In genomic region chr6:20202699-20203302, GRCh38 we compare ENCODE assay signal across 10 cellular contexts. TPM values are rescaled to one million over a fixed set of nuclear protein-coding genes. Genes with fewer than 3 reads are reported as not detected.
DNase-seq lines count a peak whose midpoint lies in the region; ATAC-seq, FAIRE-seq and TF ChIP-seq lines count a peak whose summit lies in the region.
"Had no signal": no experiment of that assay in that cellular context is flagged by ENCODE, and none has a peak within 500 bp of the region (broad histone marks: within the 10 kb centered on the region; RNA-seq: fewer than 3 reads in every experiment).

No MANE protein-coding gene starts in this region.

- DNase-seq in A549 (ENCODE audit: low read depth in 1 of 2, low spot score in 1 of 2) (peak in 1 of 2 experiments; percentile 36), Calu3 (no peak), T-helper 17 cell (no peak), keratinocyte (ENCODE audit: low read depth, low spot score) (no peak), kidney (no peak), superior temporal gyrus (ENCODE audit: extremely low spot score) (no peak)
- DNase-seq: NCI-H226; stimulated activated naive CD8-positive, alpha-beta T cell treated with anti-CD3 and anti-CD28 coated beads, Interleukin-15, amount 100 ng/mL, for 72 hours had no signal

- no peaks in the 10 kb centered on the region for H4K20me1 ChIP-seq in keratinocyte (ENCODE audit: control insufficient read depth, extremely low read depth, insufficient read depth, low read length)

- TF ChIP-seq POLR2A in A549 (IDR thresholded peaks at IDR 0.05; ENCODE audit: low read length) = no peak

- H3K4me2 ChIP-seq in A549 (peak overlapping the region; percentile 70), keratinocyte (ENCODE audit: control insufficient read depth, extremely low read depth, insufficient read depth, low read depth, low read length) (peak overlapping the region; percentile 67)

- no peaks in the 10 kb centered on the region for H3K9me1 ChIP-seq in keratinocyte (ENCODE audit: control insufficient read depth, extremely low read depth, insufficient read depth, low read length)

- no peak for TF ChIP-seq RAD21 in A549 (conservative IDR thresholded peaks at IDR 0.05 in 1 of 2, IDR thresholded peaks at IDR 0.05 in 1 of 2)

- POLR2A ChIA-PET in A549 (lab: Yijun Ruan, JAX) = interaction anchor here (0.9 kb wide), 1 partner anchor 200 kb away, joined by 3 read pairs; no protein-coding TSS in a partner anchor

- TF ChIP-seq EP300 in A549 (IDR thresholded peaks at IDR 0.05) = no peak

- peaks cover 42% of the 10 kb centered on the region for H3K79me2 ChIP-seq in keratinocyte (ENCODE audit: control insufficient read depth, insufficient read depth, low read length)

- BruUV-seq in Calu3 (replicated peaks; lab: Mats Ljungman, UMichigan) = no TSS peak

- H2AFZ ChIP-seq in keratinocyte (ENCODE audit: control insufficient read depth, low read length) = no peak overlapping the region

- CTCF ChIA-PET in A549 (lab: Yijun Ruan, JAX) = no interaction called here
- CTCF ChIA-PET in Calu3 (lab: Charles Lee) = interaction anchor here (0.7 to 2.6 kb wide), 9 partner anchors 8 to 328 kb away, joined by 3 to 20 read pairs (median 4); partner anchors contain the start of gene MBOAT1

- WGBS in A549 (ENCODE audit: missing lambda C conversion rate) = 41% methylated on average over 3 of the region's 3 CpGs

- H3K4me3 ChIP-seq in A549 = 0 out of 3 replicates have a peak overlapping the region, but pooled peaks have one; percentile 4
- no peak overlapping the region for H3K4me3 ChIP-seq in keratinocyte (ENCODE audit: control insufficient read depth in 2 of 3, extremely low read depth in 1 of 3, insufficient read depth in 2 of 3, low read depth in 1 of 3, low read length in 3 of 3)
- H3K4me3 ChIP-seq in kidney (ENCODE audit: low read length in 2 of 2) = no peak overlapping the region

- H3K4me1 ChIP-seq in A549 (peaks cover 39% of the 10 kb centered on the region), keratinocyte (ENCODE audit: control insufficient read depth, extremely low read depth, insufficient read depth, low read length) (peaks cover 31% of the 10 kb centered on the region), kidney (ENCODE audit: control insufficient read depth in 1 of 2, insufficient read depth in 1 of 2, low read depth in 1 of 2, low read length in 2 of 2) (peaks cover 8 to 14% of the 10 kb centered on the region in 2 donors)

- H3K9me3 Mint-ChIP-seq in Calu3 (ENCODE audit: low read depth, unreplicated experiment) = no peaks in the 10 kb centered on the region
- H3K9me3 Mint-ChIP-seq: stimulated activated naive CD8-positive, alpha-beta T cell treated with anti-CD3 and anti-CD28 coated beads, Interleukin-15, amount 100 ng/mL, for 72 hours had no signal

- dilution Hi-C loops in keratinocyte (cut with MboI; ENCODE audit: extremely low pct_ligation_motif_present, low sequenced_read_pairs) = no loop called here

- no peaks in the 10 kb centered on the region for H3K27me3 Mint-ChIP-seq in Calu3 (ENCODE audit: unreplicated experiment)
- no peaks in the 10 kb centered on the region for H3K27me3 Mint-ChIP-seq in T-helper 17 cell
- H3K27me3 Mint-ChIP-seq: stimulated activated naive CD8-positive, alpha-beta T cell treated with anti-CD3 and anti-CD28 coated beads, Interleukin-15, amount 100 ng/mL, for 72 hours had no signal

- peak overlapping the region; percentile 69 for H3K4me3 Mint-ChIP-seq in Calu3 (ENCODE audit: low read depth, unreplicated experiment)
- H3K4me3 Mint-ChIP-seq in T-helper 17 cell = no peak overlapping the region
- H3K4me3 Mint-ChIP-seq: stimulated activated naive CD8-positive, alpha-beta T cell treated with anti-CD3 and anti-CD28 coated beads, Interleukin-15, amount 100 ng/mL, for 72 hours had no signal

- peak overlapping the region; percentile 70 for H3K9ac ChIP-seq in keratinocyte (ENCODE audit: control insufficient read depth, extremely low read depth, insufficient read depth, low read length)
- no peak overlapping the region for H3K9ac ChIP-seq in kidney (ENCODE audit: low read length in 2 of 2)

- H3K4me1 Mint-ChIP-seq in Calu3 (ENCODE audit: low read depth, unreplicated experiment) (peaks cover 68% of the 10 kb centered on the region), T-helper 17 cell (peaks cover 42% of the 10 kb centered on the region)

- ATAC-seq in A549 = no peak
- ATAC-seq in T-helper 17 cell = no peak
- ATAC-seq in GM18502 (IDR thresholded peaks at IDR 0.05; ENCODE audit: poor library complexity, unreplicated experiment) = no peak
- ATAC-seq in GM18868 (IDR thresholded peaks at IDR 0.05; ENCODE audit: unreplicated experiment) = no peak

- H3K36me3 Mint-ChIP-seq in Calu3 (ENCODE audit: insufficient read depth, unreplicated experiment) (peaks cover 10% of the 10 kb centered on the region), T-helper 17 cell (ENCODE audit: low read depth) (peaks cover 8% of the 10 kb centered on the region)

- intact Hi-C loops in Calu3 (cut with micrococcal nuclease; ENCODE audit: unreplicated experiment) (loop anchor here (2.0 kb wide), 2 partner anchors 72 to 76 kb away; no protein-coding TSS in a partner anchor), kidney (cut with DNase I) (no loop called here)

- H3K27ac Mint-ChIP-seq in Calu3 (ENCODE audit: unreplicated experiment) (peak overlapping the region; percentile 95), T-helper 17 cell (peak overlapping the region; percentile 99)

- peak overlapping the region; percentile 71 to 84 for H3K27ac ChIP-seq in A549
- H3K27ac ChIP-seq in keratinocyte (ENCODE audit: control insufficient read depth, insufficient read depth, low read length) = peak overlapping the region; percentile 90
- H3K27ac ChIP-seq in kidney (ENCODE audit: low read depth in 2 of 2, low read length in 2 of 2) = peak overlapping the region in 1 of 2 donors; percentile 26

- H3K9me3 ChIP-seq in A549 (no peaks in the 10 kb centered on the region), T-helper 17 cell (ENCODE audit: control insufficient read depth, low read length, poor library complexity, severe bottlenecking) (no peaks in the 10 kb centered on the region), keratinocyte (ENCODE audit: control insufficient read depth, low read depth, low read length) (no peaks in the 10 kb centered on the region), kidney (ENCODE audit: control insufficient read depth in 1 of 2, low read length in 2 of 2) (no peaks in the 10 kb centered on the region)

- no peak for TF ChIP-seq CTCF in A549 (IDR thresholded peaks at IDR 0.05)
- TF ChIP-seq CTCF in Calu3 (IDR thresholded peaks at IDR 0.05; ENCODE audit: unreplicated experiment) = no peak
- TF ChIP-seq CTCF in keratinocyte (optimal IDR thresholded peaks at IDR 0.05 in 1 of 3, IDR thresholded peaks at IDR 0.05 in 1 of 3, conservative IDR thresholded peaks at IDR 0.05 in 1 of 3; ENCODE audit: extremely low read depth in 1 of 3, insufficient read depth in 2 of 3, low read length in 3 of 3) = no peak
- no peak for TF ChIP-seq CTCF in kidney (IDR thresholded peaks at IDR 0.05; ENCODE audit: borderline replicate concordance, extremely low read depth, insufficient read depth)

- no peaks in the 10 kb centered on the region for H3K27me3 ChIP-seq in keratinocyte (ENCODE audit: control insufficient read depth, extremely low read depth, insufficient read depth, low read length)

- no peak for FAIRE-seq in A549 (lab: Jason Lieb, UNC)
- no peak for FAIRE-seq in keratinocyte (lab: Jason Lieb, UNC)
- no peak for FAIRE-seq in kidney (lab: Jason Lieb, UNC)

- H3K36me3 ChIP-seq in keratinocyte (ENCODE audit: control insufficient read depth in 2 of 2, extremely low read depth in 1 of 2, insufficient read depth in 2 of 2, low read length in 2 of 2) = no peaks in the 10 kb centered on the region
- H3K36me3 ChIP-seq in kidney (ENCODE audit: control insufficient read depth in 1 of 2, insufficient read depth in 2 of 2, low read length in 2 of 2) = no peaks in the 10 kb centered on the region

TF ChIP-seq in A549, 52 proteins besides CTCF, POLR2A, EP300 and RAD21:
- TF ChIP-seq RCOR1 (IDR thresholded peaks at IDR 0.05; ENCODE audit: low read depth, low read length) = no peak
- no peak for TF ChIP-seq HEYL (CRISPR knock-in tag; IDR thresholded peaks at IDR 0.05)
- no peak for TF ChIP-seq RARB (CRISPR knock-in tag; IDR thresholded peaks at IDR 0.05)
- TF ChIP-seq CHD4 (IDR thresholded peaks at IDR 0.05; ENCODE audit: borderline replicate concordance) = no peak
- TF ChIP-seq ZSCAN20 (CRISPR knock-in tag; IDR thresholded peaks at IDR 0.05) = no peak
- no peak for TF ChIP-seq MAX (IDR thresholded peaks at IDR 0.05)
- TF ChIP-seq FOSL2 (IDR thresholded peaks at IDR 0.05) = no peak
- no peak for TF ChIP-seq FOSL2 (CRISPR knock-in tag; IDR thresholded peaks at IDR 0.05)
- no peak for TF ChIP-seq GATA3 (IDR thresholded peaks at IDR 0.05; ENCODE audit: borderline replicate concordance)

RNA-seq across cellular contexts. Expression of gene MBOAT1, which starts 9.5 kb away (rescaled TPM):
- polyA plus RNA-seq in A549 (2011; rRNA removed) (5.5 and 5.7 TPM in 2 replicates), A549 (2017; fragmentation: RNase III; extraction: RNeasy Plus Mini Kit Qiagen cat#74134 plus additional on column Dnase treatment) (1.8 to 2.2 TPM (median 1.9 TPM) in 3 replicates), keratinocyte (2.2 to 5.7 TPM (median 4.9 TPM) in 3 replicates), kidney (ENCODE audit: insufficient read depth, low read depth, low replicate concordance) (1.9 TPM)
- polyA plus RNA-seq in A549 (2012; cell fraction: cytosol; rRNA removed) = 1.4 and 1.9 TPM in 2 replicates
- 2.7 and 4.7 TPM in 2 replicates for polyA plus RNA-seq in A549 (2012; cell fraction: nucleus; rRNA removed)
- 11.2 and 14.8 TPM in 2 replicates for polyA minus RNA-seq in A549 (2011; rRNA and poly(A)+ RNA removed)
- total RNA-seq in Calu3 (2022) (39.9 and 47.8 TPM in 2 replicates), T-helper 17 cell (10 to 100 TPM; 20.6 to 25.9 TPM), kidney (15.1 TPM)
- polyA plus RNA-seq in keratinocyte (2011; ENCODE audit: low read depth) = 0.72 TPM
- polyA plus RNA-seq in keratinocyte (2011; cell fraction: cytosol; rRNA removed) = 0.62 and 1.7 TPM in 2 replicates
- polyA plus RNA-seq in keratinocyte (2011; cell fraction: nucleus; rRNA removed) = 6.8 and 8.3 TPM in 2 replicates
- polyA plus RNA-seq in keratinocyte (2012; ENCODE audit: low replicate concordance) = 1.1 and 4.1 TPM in 2 replicates
- 3.4 to 12.9 TPM (median 6.6 TPM) in 3 replicates for polyA minus RNA-seq in keratinocyte
- 2.9 TPM for polyA minus RNA-seq in keratinocyte (2011; cell fraction: cytosol; rRNA and poly(A)+ RNA removed)
- polyA minus RNA-seq in keratinocyte (2011; cell fraction: nucleus; rRNA and poly(A)+ RNA removed) = 4.2 and 8.5 TPM in 2 replicates
